In the genomic region with DNA sequence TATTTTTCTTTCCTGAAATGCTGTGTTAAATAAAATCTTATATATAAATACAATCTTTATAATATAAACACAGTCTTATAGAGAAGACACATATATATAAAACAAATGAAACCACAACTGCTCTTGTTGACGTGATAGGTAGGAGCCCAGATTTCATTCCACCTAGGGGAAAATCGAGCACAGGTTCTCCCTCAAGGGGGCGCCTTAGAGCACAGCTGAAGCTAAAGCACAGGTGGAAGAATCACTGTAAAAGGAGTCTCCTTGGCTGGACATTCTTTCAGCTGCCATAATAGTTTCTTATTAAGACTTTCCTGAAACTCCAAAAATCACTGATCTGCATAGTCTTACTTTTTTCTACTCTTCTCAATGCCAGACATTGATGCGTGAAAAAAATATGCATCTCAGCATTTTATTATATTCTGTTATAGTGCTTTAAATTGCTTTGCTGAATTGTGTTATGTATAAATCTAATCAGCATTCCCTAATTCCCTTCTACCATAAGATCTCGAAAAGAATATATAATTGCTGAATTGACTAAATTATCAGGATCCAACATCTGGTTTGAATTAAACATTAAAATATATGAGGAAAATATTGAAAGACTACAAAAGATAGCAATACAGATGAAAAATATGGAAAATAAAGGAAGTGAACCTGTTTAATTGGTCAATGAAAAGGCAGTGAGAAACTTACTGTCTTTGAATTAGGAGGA, we compare ENCODE assay signal across 8 cellular contexts. TPM values are rescaled to one million over a fixed set of nuclear protein-coding genes. Genes with fewer than 3 reads are reported as not detected.
A peak's percentile ranks its signal among the peaks of the same experiment; 100 is the strongest.
DNase-seq lines count a peak whose midpoint lies in the region; ATAC-seq, FAIRE-seq and TF ChIP-seq lines count a peak whose summit lies in the region.

No MANE protein-coding gene starts in this region.

- 47% methylated on average over 5 of the region's 5 CpGs for WGBS in A549 (ENCODE audit: missing lambda C conversion rate)

- FAIRE-seq in A549 (lab: Jason Lieb, UNC) (no peak), GM12892 (lab: Jason Lieb, UNC) (no peak)

- H3K36me3 Mint-ChIP-seq in effector memory CD8-positive, alpha-beta T cell (ENCODE audit: insufficient read depth) = no peaks in the 10 kb centered on the region

- H3K4me1 Mint-ChIP-seq in effector memory CD8-positive, alpha-beta T cell (ENCODE audit: low read depth in 2 of 2) = no peaks in the 10 kb centered on the region

- H3K4me3 Mint-ChIP-seq in effector memory CD8-positive, alpha-beta T cell = no peak overlapping the region

- no peak overlapping the region for H3K27ac ChIP-seq in A549

- DNase-seq in A549 (ENCODE audit: low read depth in 1 of 2, low spot score in 1 of 2) (peak; percentile 1 to 15), GM12892 (ENCODE audit: insufficient read length) (peak; percentile 1), NT2/D1 (ENCODE audit: low read depth, low spot score) (peak; percentile 48), dermis microvascular lymphatic vessel endothelial cell (ENCODE audit: low read depth in 2 of 2) (peak; percentile 12 to 49), occipital lobe (lab: John Stamatoyannopoulos, UW) (peak; percentile 1)
- no peak for DNase-seq in effector memory CD8-positive, alpha-beta T cell

- CTCF ChIA-PET in A549 (lab: Yijun Ruan, JAX) = interaction anchor here (1.0 kb wide), 1 partner anchor 959 kb away, joined by 3 read pairs; no protein-coding TSS in a partner anchor

- no peaks in the 10 kb centered on the region for H3K4me1 ChIP-seq in A549
- no peaks in the 10 kb centered on the region for H3K4me1 ChIP-seq in NT2/D1 (ENCODE audit: insufficient read depth, insufficient read length)

- TF ChIP-seq CTCF in A549 (IDR thresholded peaks at IDR 0.05) = no peak; the same call in 2 of the 3 replicates

- H3K27ac Mint-ChIP-seq in effector memory CD8-positive, alpha-beta T cell = no peak overlapping the region

- H3K9ac ChIP-seq in NT2/D1 (ENCODE audit: insufficient read length, low read depth) = no peak overlapping the region

- H3K4me3 ChIP-seq in A549 (no peak overlapping the region), NT2/D1 (ENCODE audit: insufficient read length, low read depth) (no peak overlapping the region)

- no peak for TF ChIP-seq POLR2A in A549 (IDR thresholded peaks at IDR 0.05; ENCODE audit: low read length)
- TF ChIP-seq POLR2A in GM12892 (IDR thresholded peaks at IDR 0.05; ENCODE audit: low read depth, low read length) = no peak

- H3K9me3 Mint-ChIP-seq in effector memory CD8-positive, alpha-beta T cell = peaks cover 0 to 4% of the 10 kb centered on the region in 2 donors

- H3K4me2 ChIP-seq in A549 = no peak overlapping the region

- POLR2A ChIA-PET in A549 (lab: Yijun Ruan, JAX) = no interaction called here

- H3K36me3 ChIP-seq in NT2/D1 (ENCODE audit: insufficient read depth, insufficient read length, low read length) = no peaks in the 10 kb centered on the region

- peak in 1 of 2 experiments; percentile 15; a peak in 1 of 5 replicates for TF ChIP-seq RAD21 in A549 (conservative IDR thresholded peaks at IDR 0.05 in 1 of 2, IDR thresholded peaks at IDR 0.05 in 1 of 2)

- no peaks in the 10 kb centered on the region for H3K27me3 Mint-ChIP-seq in effector memory CD8-positive, alpha-beta T cell

- H3K27me3 ChIP-seq in NT2/D1 (ENCODE audit: insufficient read depth, insufficient read length) = no peaks in the 10 kb centered on the region

- H3K9me3 ChIP-seq in A549 (no peaks in the 10 kb centered on the region), NT2/D1 (ENCODE audit: insufficient read depth, low read length) (no peaks in the 10 kb centered on the region)

- no peak for ATAC-seq in A549
- no peak for ATAC-seq in HG02623 (IDR thresholded peaks at IDR 0.05; ENCODE audit: unreplicated experiment)
- no peak for ATAC-seq in GM21576 (IDR thresholded peaks at IDR 0.05; ENCODE audit: unreplicated experiment)
- ATAC-seq in effector memory CD8-positive, alpha-beta T cell (replicated peaks) = no peak

- no peak for TF ChIP-seq EP300 in A549 (IDR thresholded peaks at IDR 0.05)

TF ChIP-seq in A549, 52 proteins besides CTCF, POLR2A, EP300 and RAD21:
- peak; percentile 75 for TF ChIP-seq MAFK (IDR thresholded peaks at IDR 0.05; ENCODE audit: partially characterized antibody)
- TF ChIP-seq, protein P1, sequence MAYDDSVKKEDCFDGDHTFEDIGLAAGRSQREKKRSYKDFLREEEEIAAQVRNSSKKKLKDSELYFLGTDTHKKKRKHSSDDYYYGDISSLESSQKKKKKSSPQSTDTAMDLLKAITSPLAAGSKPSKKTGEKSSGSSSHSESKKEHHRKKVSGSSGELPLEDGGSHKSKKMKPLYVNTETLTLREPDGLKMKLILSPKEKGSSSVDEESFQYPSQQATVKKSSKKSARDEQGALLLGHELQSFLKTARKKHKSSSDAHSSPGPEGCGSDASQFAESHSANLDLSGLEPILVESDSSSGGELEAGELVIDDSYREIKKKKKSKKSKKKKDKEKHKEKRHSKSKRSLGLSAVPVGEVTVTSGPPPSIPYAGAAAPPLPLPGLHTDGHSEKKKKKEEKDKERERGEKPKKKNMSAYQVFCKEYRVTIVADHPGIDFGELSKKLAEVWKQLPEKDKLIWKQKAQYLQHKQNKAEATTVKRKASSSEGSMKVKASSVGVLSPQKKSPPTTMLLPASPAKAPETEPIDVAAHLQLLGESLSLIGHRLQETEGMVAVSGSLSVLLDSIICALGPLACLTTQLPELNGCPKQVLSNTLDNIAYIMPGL (CRISPR knock-in tag; IDR thresholded peaks at IDR 0.05; ENCODE audit: borderline replicate concordance) = no peak
- TF ChIP-seq HOXA7 (CRISPR knock-in tag; IDR thresholded peaks at IDR 0.05) = no peak
- TF ChIP-seq RARB (CRISPR knock-in tag; IDR thresholded peaks at IDR 0.05) = no peak

RNA-seq across cellular contexts. Expression of a gene that starts 25.5 kb away (rescaled TPM):
- polyA plus RNA-seq in A549 (2011; rRNA removed) = not detected in 2 replicates
- not detected in 2 replicates for polyA plus RNA-seq in A549 (2012; cell fraction: cytosol; rRNA removed)
- not detected in 2 replicates for polyA plus RNA-seq in A549 (2012; cell fraction: nucleus; rRNA removed)
- polyA plus RNA-seq in A549 (2017; fragmentation: RNase III; extraction: RNeasy Plus Mini Kit Qiagen cat#74134 plus additional on column Dnase treatment) = not detected in 3 replicates
- polyA minus RNA-seq in A549 (2011; rRNA and poly(A)+ RNA removed) = not detected in 2 replicates
- not detected for polyA plus RNA-seq in GM12892 (2012; ENCODE audit: missing spikeins)
- not detected in 2 replicates for total RNA-seq in dermis microvascular lymphatic vessel endothelial cell
- 6.2 TPM for total RNA-seq in occipital lobe

Comparison
In these comparisons a context has a peak if more than half of its experiments do, and no peak if none do; other contexts are left out.
1. DNase-seq: peak in A549 (2 of 2), GM12892 (single experiment), NT2/D1 (single experiment), dermis microvascular lymphatic vessel endothelial cell (2 of 2) and occipital lobe (single experiment); none in effector memory CD8-positive, alpha-beta T cell (0 of 3).